In genomic region chr13:46575843-46576242, GRCh38 we compare ENCODE assay signal across 11 cellular contexts. TPM values are rescaled to one million over a fixed set of nuclear protein-coding genes. Genes with fewer than 3 reads are reported as not detected.
DNase-seq lines count a peak whose midpoint lies in the region; ATAC-seq, FAIRE-seq and TF ChIP-seq lines count a peak whose summit lies in the region.
"Had no signal": no experiment of that assay in that cellular context is flagged by ENCODE, and none has a peak within 500 bp of the region (broad histone marks: within the 10 kb centered on the region; RNA-seq: fewer than 3 reads in every experiment).

No MANE protein-coding gene starts in this region.

- intact Hi-C loops in mammary epithelial cell (cut with micrococcal nuclease) = no loop called here

- H3K4me3 ChIP-seq in mammary epithelial cell (replicated peaks in 1 of 3; ENCODE audit: insufficient read depth in 1 of 3, low read depth in 2 of 3, low read length in 3 of 3) = no peak overlapping the region

- no peaks in the 10 kb centered on the region for H3K9me3 ChIP-seq in mammary epithelial cell (replicated peaks; ENCODE audit: insufficient read depth, low read length)

- peaks cover 2% of the 10 kb centered on the region for H3K36me3 ChIP-seq in mammary epithelial cell (ENCODE audit: insufficient read depth, low read length)

- CTCF ChIA-PET in mammary epithelial cell (lab: Charles Lee; ENCODE audit: low non-redundant PET) = no interaction called here

- peak overlapping the region; percentile 11 for H2AFZ ChIP-seq in mammary epithelial cell (ENCODE audit: low read depth, low read length)

- peak overlapping the region; percentile 65 for H3K4me2 ChIP-seq in mammary epithelial cell (ENCODE audit: insufficient read depth, low read depth, low read length)

- no peaks in the 10 kb centered on the region for H3K27me3 ChIP-seq in mammary epithelial cell (ENCODE audit: insufficient read depth, low read length)

- no peak for TF ChIP-seq EP300 in Ishikawa (IDR thresholded peaks at IDR 0.05; ENCODE audit: borderline replicate concordance)

- H3K4me1 ChIP-seq in mammary epithelial cell (ENCODE audit: insufficient read depth, low read length) = peaks cover 25% of the 10 kb centered on the region

- H3K27ac ChIP-seq in mammary epithelial cell (ENCODE audit: insufficient read depth, low read depth, low read length) = peak overlapping the region; percentile 2

- H3K79me2 ChIP-seq in mammary epithelial cell (ENCODE audit: insufficient read depth, low read length) = peaks cover 97% of the 10 kb centered on the region

- WGBS in mammary epithelial cell (ENCODE audit: low coverage, missing lambda C conversion rate) = 5% methylated on average over 5 of the region's 5 CpGs

- FAIRE-seq in urothelium cell line (lab: Jason Lieb, UNC) = no peak
- FAIRE-seq: frontal cortex had no signal

- H4K20me1 ChIP-seq in mammary epithelial cell (ENCODE audit: insufficient read depth, low read length) = no peaks in the 10 kb centered on the region

- ATAC-seq in GM18519 (IDR thresholded peaks at IDR 0.05; ENCODE audit: low FRiP score, unreplicated experiment) = no peak

- TF ChIP-seq CTCF in mammary epithelial cell (conservative IDR thresholded peaks at IDR 0.05 in 1 of 2, IDR thresholded peaks at IDR 0.05 in 1 of 2; ENCODE audit: extremely low read depth in 1 of 2, insufficient read depth in 1 of 2, low read depth in 1 of 2, low read length in 2 of 2) = no peak

- no TSS peak for BruUV-seq in mammary epithelial cell (replicated peaks; lab: Mats Ljungman, UMichigan)

- TF ChIP-seq RAD21 in Ishikawa (IDR thresholded peaks at IDR 0.05; ENCODE audit: low read depth) = no peak

- DNase-seq in mammary epithelial cell (peak; percentile 64), kidney glomerular epithelial cell (lab: John Stamatoyannopoulos, UW) (peak; percentile 61), urothelium cell line (ENCODE audit: low spot score) (peak; percentile 12), middle frontal gyrus (ENCODE audit: extremely low spot score, low spot score) (no peak)
- no peak for DNase-seq in activated T-cell treated with anti-CD3 and anti-CD28 coated beads, Interleukin-2, amount 50 U/mL, for 48 hours
- DNase-seq: activated gamma-delta T cell treated with Interleukin-2 at 50 U/mL for 16 hours, NCI-H187, SW 1271 had no signal

- in situ Hi-C loops in mammary epithelial cell (cut with MboI; ENCODE audit: low sequenced_read_pairs in 2 of 2) = no loop called here

- dilution Hi-C loops in mammary epithelial cell (cut with HindIII; ENCODE audit: low sequenced_read_pairs) = no loop called here

- no peak overlapping the region for H3K9ac ChIP-seq in mammary epithelial cell (ENCODE audit: insufficient read depth, low read length)

TF ChIP-seq in Ishikawa, 13 proteins besides CTCF, POLR2A, EP300 and RAD21:
- no peak for TF ChIP-seq TCF12 (IDR thresholded peaks at IDR 0.05; ENCODE audit: low read depth)
- TF ChIP-seq FOXM1 (IDR thresholded peaks at IDR 0.05; ENCODE audit: borderline replicate concordance, low read depth) = no peak
- TF ChIP-seq MAX (IDR thresholded peaks at IDR 0.05) = peak; percentile 54; the same call in 1 of the 2 replicates
TF ChIP-seq in Ishikawa: peak in this region for 1.

RNA-seq across cellular contexts. Expression of gene LRCH1, which starts 22.9 kb away (rescaled TPM):
- 10 to 100 TPM; 13.2 to 21.2 TPM for total RNA-seq in mammary epithelial cell
- polyA plus RNA-seq in mammary epithelial cell = 10.3 TPM
- 20.1 TPM for polyA minus RNA-seq in mammary epithelial cell

Comparison
In these comparisons a context has a peak if more than half of its experiments do, and no peak if none do; other contexts are left out.
1. DNase-seq: peak in mammary epithelial cell (single experiment), kidney glomerular epithelial cell (single experiment) and urothelium cell line (single experiment); none in activated T-cell treated with anti-CD3 and anti-CD28 coated beads, Interleukin-2, amount 50 U/mL, for 48 hours (0 of 2) and middle frontal gyrus (single experiment).